ENCODE assay signal across 15 cellular contexts in genomic region chr12:113420996-113421595, GRCh38. TPM values are rescaled to one million over a fixed set of nuclear protein-coding genes. Genes with fewer than 3 reads are reported as not detected.
"Had no signal": no experiment of that assay in that cellular context is flagged by ENCODE, and none has a peak within 500 bp of the region (broad histone marks: within the 10 kb centered on the region; RNA-seq: fewer than 3 reads in every experiment).

No MANE protein-coding gene starts in this region.

- H3K27me3 ChIP-seq: adrenal gland had no signal

- H3K4me1 ChIP-seq: psoas muscle had no signal

- DNase-seq: activated CD4-positive, alpha-beta T cell treated with anti-CD3 and anti-CD28 coated beads for 4 hours; activated naive CD4-positive, alpha-beta T cell treated with anti-CD3 and anti-CD28 coated beads, Interleukin-2, amount 50 U/mL, for 16 hours; adrenal gland; left cardiac atrium; mammary epithelial cell; mucosa of descending colon; naive thymus-derived CD8-positive, alpha-beta T cell; stimulated activated CD4-positive, alpha-beta T cell treated with anti-CD3 and anti-CD28 coated beads, Interleukin-2, amount 100 ng/mL, for 24 hours; stimulated activated naive CD4-positive, alpha-beta T cell treated with Interleukin-2 at 50 U/mL for 16 hours; SW 1271 had no signal

- H3K36me3 ChIP-seq: adrenal gland had no signal

- H3K9me3 ChIP-seq: adrenal gland, mucosa of descending colon, psoas muscle had no signal

- H3K27ac ChIP-seq: psoas muscle had no signal

- H3K4me3 ChIP-seq: mucosa of descending colon had no signal

RNA-seq across cellular contexts. Expression of gene SDSL, which starts 1.1 kb away (rescaled TPM):
- total RNA-seq: naive thymus-derived CD8-positive, alpha-beta T cell had no signal
- polyA plus RNA-seq: naive thymus-derived CD8-positive, alpha-beta T cell had no signal

RNA-seq across cellular contexts. Expression of gene SDS, which starts 17.4 kb away (rescaled TPM):
- total RNA-seq: activated T-helper 2 cell treated with anti-CD3 and anti-CD28 coated beads, Interferon-gamma antibody, Interleukin-2, Interleukin-4, amounts not matched to agents 10 μg/mL and 5 μg/mL and 100 μg/mL, durations not matched to agents 14 hours and 24 hours and 36 hours; epithelial cell of proximal tubule; mammary epithelial cell; naive thymus-derived CD8-positive, alpha-beta T cell had no signal
- polyA plus RNA-seq: mammary epithelial cell; naive thymus-derived CD8-positive, alpha-beta T cell had no signal

RNA-seq across cellular contexts. Expression of gene LHX5, which starts 50.6 kb away (rescaled TPM):
- total RNA-seq: activated T-helper 2 cell treated with anti-CD3 and anti-CD28 coated beads, Interferon-gamma antibody, Interleukin-2, Interleukin-4, amounts not matched to agents 10 μg/mL and 5 μg/mL and 100 μg/mL, durations not matched to agents 14 hours and 24 hours and 36 hours; adrenal gland; left cardiac atrium; mucosa of descending colon; naive thymus-derived CD8-positive, alpha-beta T cell; omental fat pad; psoas muscle; sciatic nerve had no signal
- polyA plus RNA-seq: adrenal gland; naive thymus-derived CD8-positive, alpha-beta T cell; psoas muscle had no signal
